In genomic region chr1:113804421-113805255, GRCh38 we compare ENCODE assay signal across 10 cellular contexts. TPM values are rescaled to one million over a fixed set of nuclear protein-coding genes. Genes with fewer than 3 reads are reported as not detected.
A peak's percentile ranks its signal among the peaks of the same experiment; 100 is the strongest.
DNase-seq lines count a peak whose midpoint lies in the region; ATAC-seq, FAIRE-seq and TF ChIP-seq lines count a peak whose summit lies in the region.
"Had no signal": no experiment of that assay in that cellular context is flagged by ENCODE, and none has a peak within 500 bp of the region (broad histone marks: within the 10 kb centered on the region; RNA-seq: fewer than 3 reads in every experiment).

No MANE protein-coding gene starts in this region.

- peaks cover 3% of the 10 kb centered on the region for H3K4me1 ChIP-seq in mesenchymal stem cell (ENCODE audit: control insufficient read depth, insufficient read depth, low read depth, low read length)

- no peaks in the 10 kb centered on the region for H3K9me3 Mint-ChIP-seq in CD14-positive monocyte

- H3K9me3 ChIP-seq in mesenchymal stem cell (ENCODE audit: control insufficient read depth, low read length), result no peaks in the 10 kb centered on the region

- no peak for DNase-seq in CD14-positive monocyte (ENCODE audit: low spot score)
- DNase-seq in LoVo (ENCODE audit: low spot score), result peak; percentile 65
- peak; percentile 84 for DNase-seq in bronchial epithelial cell (ENCODE audit: low read depth)
- DNase-seq in mesenchymal stem cell, result peak; percentile 89
- no peak for DNase-seq in sciatic nerve (ENCODE audit: low spot score)
- no peak for DNase-seq in OCI-M2 (lab: John Stamatoyannopoulos, UW; ENCODE audit: unreplicated experiment)
- DNase-seq in amniotic stem cell (lab: John Stamatoyannopoulos, UW), result no peak
- DNase-seq in GM10248 (ENCODE audit: extremely low spot score), result no peak
- DNase-seq: activated CD4-positive, alpha-beta T cell treated with anti-CD3 and anti-CD28 coated beads, Interleukin-2, amount 10 ng/mL, durations not matched to agents 7 days and 5 days; NCI-H187 treated with DMSO at 0.1 percent for 48 hours had no signal

- no peak overlapping the region for H4K91ac ChIP-seq in mesenchymal stem cell (ENCODE audit: low read length)

- H3K4ac ChIP-seq in mesenchymal stem cell (ENCODE audit: low read depth in 1 of 2, low read length in 2 of 2), result no peak overlapping the region

- no peak overlapping the region for H3K14ac ChIP-seq in mesenchymal stem cell (ENCODE audit: low read length in 2 of 2)

- peaks cover 29% of the 10 kb centered on the region for H3K4me1 Mint-ChIP-seq in CD14-positive monocyte

- TF ChIP-seq CTCF in CD14-positive monocyte (IDR thresholded peaks at IDR 0.05) (no peak), bronchial epithelial cell (IDR thresholded peaks at IDR 0.05; ENCODE audit: insufficient read depth, low read length, severe bottlenecking) (no peak), GM10248 (IDR thresholded peaks at IDR 0.05; ENCODE audit: control extremely low read depth, extremely low read depth, low read depth, missing control alignments) (no peak)

- H2AFZ ChIP-seq in mesenchymal stem cell (ENCODE audit: low read depth, low read length), result no peak overlapping the region

- ATAC-seq in sciatic nerve, result no peak

- H3K27ac ChIP-seq in mesenchymal stem cell (ENCODE audit: low read length, poor library complexity, severe bottlenecking), result no peak overlapping the region

- no peak overlapping the region for H2AK5ac ChIP-seq in mesenchymal stem cell (ENCODE audit: low read length, severe bottlenecking)

- H2BK120ac ChIP-seq in mesenchymal stem cell (ENCODE audit: low read depth, low read length), result no peak overlapping the region

- POLR2A ChIA-PET in GM10248 (lab: Yijun Ruan, JAX), result interaction anchor here (0.9 kb wide), 1 partner anchor 88 kb away, joined by 7 read pairs; no protein-coding TSS in a partner anchor

- intact Hi-C loops in CD14-positive monocyte (cut with micrococcal nuclease), result no loop called here
- intact Hi-C loops in sciatic nerve (cut with DNase I), result no loop called here

- peak overlapping the region; percentile 53 for H3K9ac ChIP-seq in mesenchymal stem cell (ENCODE audit: low read length)

- peak overlapping the region; percentile 69 to 92 (median 80) for H3K27ac Mint-ChIP-seq in CD14-positive monocyte
- H3K27ac Mint-ChIP-seq: activated CD4-positive, alpha-beta T cell treated with anti-CD3 and anti-CD28 coated beads, Interleukin-2, amount 10 ng/mL, durations not matched to agents 7 days and 5 days had no signal

- H3K27me3 ChIP-seq in bronchial epithelial cell (ENCODE audit: control insufficient read depth, insufficient read depth, low read length) (no peaks in the 10 kb centered on the region), mesenchymal stem cell (ENCODE audit: control insufficient read depth in 1 of 2, insufficient read depth in 1 of 2, low read length in 2 of 2) (no peaks in the 10 kb centered on the region)

- no peak overlapping the region for H3K4me2 ChIP-seq in mesenchymal stem cell (ENCODE audit: low read length, poor library complexity, severe bottlenecking)

- H3K23ac ChIP-seq in mesenchymal stem cell (ENCODE audit: low read length in 2 of 2), result no peak overlapping the region

- FAIRE-seq in bronchial epithelial cell (lab: Jason Lieb, UNC), result no peak

- no peak overlapping the region for H2BK12ac ChIP-seq in mesenchymal stem cell (ENCODE audit: low read length in 2 of 2)

- H3K4me3 ChIP-seq in bronchial epithelial cell (ENCODE audit: low read depth, low read length) (no peak overlapping the region), mesenchymal stem cell (ENCODE audit: insufficient read depth in 1 of 2, low read depth in 1 of 2, low read length in 2 of 2) (no peak overlapping the region)

- CTCF ChIA-PET in GM10248 (lab: Yijun Ruan, JAX), result interaction anchor here (1.0 to 2.1 kb wide), 8 partner anchors 10 to 47 kb away, joined by 3 to 6 read pairs (median 3); no protein-coding TSS in a partner anchor

- H3K18ac ChIP-seq in mesenchymal stem cell (ENCODE audit: low read depth in 1 of 2, low read length in 2 of 2), result no peak overlapping the region

- peaks cover 3% of the 10 kb centered on the region for H3K79me1 ChIP-seq in mesenchymal stem cell (replicated peaks; ENCODE audit: low read length, poor library complexity, severe bottlenecking)

- H3K4me3 Mint-ChIP-seq in CD14-positive monocyte, result peak overlapping the region in 1 of 2 donors; percentile 34
- H3K4me3 Mint-ChIP-seq: activated CD4-positive, alpha-beta T cell treated with anti-CD3 and anti-CD28 coated beads, Interleukin-2, amount 10 ng/mL, durations not matched to agents 7 days and 5 days had no signal

- 79% methylated on average over 4 of the region's 8 CpGs for WGBS in mesenchymal stem cell

- H3K36me3 ChIP-seq in bronchial epithelial cell (ENCODE audit: control insufficient read depth, insufficient read depth, low read length) (no peaks in the 10 kb centered on the region), mesenchymal stem cell (ENCODE audit: control insufficient read depth in 1 of 2, insufficient read depth in 2 of 2, low read depth in 1 of 2, low read length in 2 of 2) (no peaks in the 10 kb centered on the region)

- H2BK15ac ChIP-seq in mesenchymal stem cell (ENCODE audit: low read depth, poor library complexity, severe bottlenecking), result no peak overlapping the region

- peaks cover 12 to 19% of the 10 kb centered on the region in 2 donors for H3K36me3 Mint-ChIP-seq in CD14-positive monocyte

- peak overlapping the region; percentile 57 for H2BK5ac ChIP-seq in mesenchymal stem cell (ENCODE audit: low read depth, low read length, poor library complexity, severe bottlenecking)

- H4K8ac ChIP-seq in mesenchymal stem cell (ENCODE audit: low read length), result no peak overlapping the region

- H3K27me3 Mint-ChIP-seq in CD14-positive monocyte (ENCODE audit: low read depth in 3 of 3), result peaks cover 0 to 1% (median 0%) of the 10 kb centered on the region in 3 donors
- H3K27me3 Mint-ChIP-seq: activated CD4-positive, alpha-beta T cell treated with anti-CD3 and anti-CD28 coated beads, Interleukin-2, amount 10 ng/mL, durations not matched to agents 7 days and 5 days had no signal

RNA-seq across cellular contexts. Expression of gene RSBN1, which starts 7.6 kb away (rescaled TPM):
- 1 to 10 TPM; 8.9 to 9.0 TPM for polyA plus RNA-seq in CD14-positive monocyte
- 7.9 and 12.9 TPM in 2 replicates for total RNA-seq in bronchial epithelial cell
- polyA plus RNA-seq in mesenchymal stem cell (2013, experiment 1 of 2), result 5.9 TPM
- 5.7 TPM for polyA plus RNA-seq in mesenchymal stem cell (2013, experiment 2 of 2)
- 22.3 TPM for total RNA-seq in sciatic nerve

RNA-seq across cellular contexts. Expression of gene PHTF1, which starts 45.4 kb away (rescaled TPM):
- 10 to 100 TPM; 11.1 to 12.2 TPM for polyA plus RNA-seq in CD14-positive monocyte
- total RNA-seq in bronchial epithelial cell, result 5.5 and 7.4 TPM in 2 replicates
- polyA plus RNA-seq in mesenchymal stem cell (2013, experiment 1 of 2), result 32.2 TPM
- polyA plus RNA-seq in mesenchymal stem cell (2013, experiment 2 of 2), result 33.2 TPM
- total RNA-seq in sciatic nerve, result 12.3 TPM

Comparison
In these comparisons a context has a peak if more than half of its experiments do, and no peak if none do; other contexts are left out.
1. DNase-seq: peak in LoVo (single experiment), bronchial epithelial cell (single experiment) and mesenchymal stem cell (single experiment); none in CD14-positive monocyte (single experiment), sciatic nerve (single experiment), OCI-M2 (single experiment), amniotic stem cell (single experiment) and GM10248 (single experiment).